In the genomic region with DNA sequence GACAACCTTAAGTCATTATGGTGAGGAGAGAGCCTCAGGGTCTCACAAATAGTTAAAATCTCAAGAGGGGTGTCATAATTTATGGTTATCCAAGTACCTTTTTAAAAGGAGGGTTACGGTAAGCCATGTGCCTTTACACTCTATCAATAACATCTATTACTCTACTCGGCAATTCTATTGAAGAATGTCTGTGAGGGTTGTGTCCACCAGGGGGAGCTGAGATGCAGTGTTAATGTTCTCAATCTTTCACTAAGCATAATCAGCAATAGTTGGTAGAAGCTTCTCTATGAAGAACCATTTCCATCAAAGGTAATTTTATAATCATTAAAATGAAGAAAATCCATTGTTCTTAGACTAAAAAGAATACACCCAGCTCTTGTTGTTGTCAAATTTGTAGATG, we compare ENCODE assay signal across 8 cellular contexts.
A peak's percentile ranks its signal among the peaks of the same experiment; 100 is the strongest.
DNase-seq lines count a peak whose midpoint lies in the region; ATAC-seq, FAIRE-seq and TF ChIP-seq lines count a peak whose summit lies in the region.

No MANE protein-coding gene starts in this region.

- H3K27me3 Mint-ChIP-seq in WTC11 (ENCODE audit: low read depth): no peaks in the 10 kb centered on the region

- no peak overlapping the region for H3K27ac Mint-ChIP-seq in WTC11

- H3K4me1 ChIP-seq in gastroesophageal sphincter: no peaks in the 10 kb centered on the region

- WGBS in gastroesophageal sphincter (ENCODE audit: low coverage in 1 of 2), 2 donors: 66 to 67% methylated on average over 1 to 2 of the region's 2 CpGs

- no peak for TF ChIP-seq EP300 in gastroesophageal sphincter (IDR thresholded peaks at IDR 0.05)

- H3K4me3 Mint-ChIP-seq in WTC11: no peak overlapping the region

- DNase-seq in DMS 273 (lab: John Stamatoyannopoulos, UW; ENCODE audit: unreplicated experiment) (peak; percentile 38), DMS 273 treated with DMSO at 0.1 percent for 48 hours (lab: John Stamatoyannopoulos, UW) (no peak), H54 (ENCODE audit: insufficient read length, low spot score) (peak; percentile 1), WTC11 (ENCODE audit: low spot score) (peak; percentile 64), NCI-H774 (lab: John Stamatoyannopoulos, UW) (no peak)
- DNase-seq in stimulated activated CD4-positive, alpha-beta T cell treated with anti-CD3 and anti-CD28 coated beads, Interleukin-12 subunit alpha, Interleukin-12 subunit beta, amount 100 ng/mL, for 48 hours (ENCODE audit: low read depth in 2 of 3, low spot score in 1 of 3): peak in 2 of 3 donors; percentile 17 to 30

- H3K36me3 ChIP-seq in gastroesophageal sphincter: no peaks in the 10 kb centered on the region

- TF ChIP-seq CTCF in LNCAP (IDR thresholded peaks at IDR 0.05) (peak; percentile 65), WTC11 (IDR thresholded peaks at IDR 0.05) (peak; percentile 68), gastroesophageal sphincter (IDR thresholded peaks at IDR 0.05) (peak in 3 of 4 experiments; percentile 30 to 36 (median 33))

- no peaks in the 10 kb centered on the region for H3K9me3 ChIP-seq in gastroesophageal sphincter

- H3K4me3 ChIP-seq in gastroesophageal sphincter: no peak overlapping the region

- POLR2A ChIA-PET in WTC11 (lab: Charles Lee): interaction anchor here (0.6 kb wide), 1 partner anchor 431 kb away, joined by 4 read pairs; no protein-coding TSS in a partner anchor

- no peaks in the 10 kb centered on the region for H3K9me3 Mint-ChIP-seq in WTC11

- H3K4me1 Mint-ChIP-seq in WTC11: peaks cover 26% of the 10 kb centered on the region

- no peak overlapping the region for H3K27ac ChIP-seq in gastroesophageal sphincter

- no peak for FAIRE-seq in H54 (lab: Jason Lieb, UNC)

- H3K27me3 ChIP-seq in gastroesophageal sphincter: no peaks in the 10 kb centered on the region

- no peaks in the 10 kb centered on the region for H3K36me3 Mint-ChIP-seq in WTC11

- ATAC-seq in WTC11 (peak; percentile 70), gastroesophageal sphincter (no peak)

- CTCF ChIA-PET in WTC11 (lab: Charles Lee): interaction anchor here (0.5 to 1.7 kb wide), 9 partner anchors 16 to 1030 kb away, joined by 3 to 13 read pairs (median 5); no protein-coding TSS in a partner anchor

- TF ChIP-seq POLR2A in H54 (IDR thresholded peaks at IDR 0.05; ENCODE audit: low read depth, low read length) (no peak), gastroesophageal sphincter (IDR thresholded peaks at IDR 0.05) (no peak)

TF ChIP-seq in WTC11, 78 proteins besides CTCF, POLR2A, EP300 and RAD21 (continues in another document):
- TF ChIP-seq NFYB (CRISPR knock-in tag; conservative IDR thresholded peaks at IDR 0.05; ENCODE audit: low read depth): no peak
- TF ChIP-seq, protein P1, sequence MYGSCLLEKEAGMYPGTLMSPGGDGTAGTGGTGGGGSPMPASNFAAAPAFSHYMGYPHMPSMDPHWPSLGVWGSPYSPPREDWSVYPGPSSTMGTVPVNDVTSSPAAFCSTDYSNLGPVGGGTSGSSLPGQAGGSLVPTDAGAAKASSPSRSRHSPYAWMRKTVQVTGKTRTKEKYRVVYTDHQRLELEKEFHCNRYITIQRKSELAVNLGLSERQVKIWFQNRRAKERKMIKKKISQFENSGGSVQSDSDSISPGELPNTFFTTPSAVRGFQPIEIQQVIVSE (CRISPR knock-in tag; IDR thresholded peaks at IDR 0.05; ENCODE audit: borderline replicate concordance): no peak
- TF ChIP-seq, protein P2, sequence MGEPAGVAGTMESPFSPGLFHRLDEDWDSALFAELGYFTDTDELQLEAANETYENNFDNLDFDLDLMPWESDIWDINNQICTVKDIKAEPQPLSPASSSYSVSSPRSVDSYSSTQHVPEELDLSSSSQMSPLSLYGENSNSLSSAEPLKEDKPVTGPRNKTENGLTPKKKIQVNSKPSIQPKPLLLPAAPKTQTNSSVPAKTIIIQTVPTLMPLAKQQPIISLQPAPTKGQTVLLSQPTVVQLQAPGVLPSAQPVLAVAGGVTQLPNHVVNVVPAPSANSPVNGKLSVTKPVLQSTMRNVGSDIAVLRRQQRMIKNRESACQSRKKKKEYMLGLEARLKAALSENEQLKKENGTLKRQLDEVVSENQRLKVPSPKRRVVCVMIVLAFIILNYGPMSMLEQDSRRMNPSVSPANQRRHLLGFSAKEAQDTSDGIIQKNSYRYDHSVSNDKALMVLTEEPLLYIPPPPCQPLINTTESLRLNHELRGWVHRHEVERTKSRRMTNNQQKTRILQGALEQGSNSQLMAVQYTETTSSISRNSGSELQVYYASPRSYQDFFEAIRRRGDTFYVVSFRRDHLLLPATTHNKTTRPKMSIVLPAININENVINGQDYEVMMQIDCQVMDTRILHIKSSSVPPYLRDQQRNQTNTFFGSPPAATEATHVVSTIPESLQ (CRISPR knock-in tag; IDR thresholded peaks at IDR 0.05): no peak
- no peak for TF ChIP-seq RELA (CRISPR knock-in tag; IDR thresholded peaks at IDR 0.05; ENCODE audit: borderline replicate concordance)
- TF ChIP-seq, protein P3, sequence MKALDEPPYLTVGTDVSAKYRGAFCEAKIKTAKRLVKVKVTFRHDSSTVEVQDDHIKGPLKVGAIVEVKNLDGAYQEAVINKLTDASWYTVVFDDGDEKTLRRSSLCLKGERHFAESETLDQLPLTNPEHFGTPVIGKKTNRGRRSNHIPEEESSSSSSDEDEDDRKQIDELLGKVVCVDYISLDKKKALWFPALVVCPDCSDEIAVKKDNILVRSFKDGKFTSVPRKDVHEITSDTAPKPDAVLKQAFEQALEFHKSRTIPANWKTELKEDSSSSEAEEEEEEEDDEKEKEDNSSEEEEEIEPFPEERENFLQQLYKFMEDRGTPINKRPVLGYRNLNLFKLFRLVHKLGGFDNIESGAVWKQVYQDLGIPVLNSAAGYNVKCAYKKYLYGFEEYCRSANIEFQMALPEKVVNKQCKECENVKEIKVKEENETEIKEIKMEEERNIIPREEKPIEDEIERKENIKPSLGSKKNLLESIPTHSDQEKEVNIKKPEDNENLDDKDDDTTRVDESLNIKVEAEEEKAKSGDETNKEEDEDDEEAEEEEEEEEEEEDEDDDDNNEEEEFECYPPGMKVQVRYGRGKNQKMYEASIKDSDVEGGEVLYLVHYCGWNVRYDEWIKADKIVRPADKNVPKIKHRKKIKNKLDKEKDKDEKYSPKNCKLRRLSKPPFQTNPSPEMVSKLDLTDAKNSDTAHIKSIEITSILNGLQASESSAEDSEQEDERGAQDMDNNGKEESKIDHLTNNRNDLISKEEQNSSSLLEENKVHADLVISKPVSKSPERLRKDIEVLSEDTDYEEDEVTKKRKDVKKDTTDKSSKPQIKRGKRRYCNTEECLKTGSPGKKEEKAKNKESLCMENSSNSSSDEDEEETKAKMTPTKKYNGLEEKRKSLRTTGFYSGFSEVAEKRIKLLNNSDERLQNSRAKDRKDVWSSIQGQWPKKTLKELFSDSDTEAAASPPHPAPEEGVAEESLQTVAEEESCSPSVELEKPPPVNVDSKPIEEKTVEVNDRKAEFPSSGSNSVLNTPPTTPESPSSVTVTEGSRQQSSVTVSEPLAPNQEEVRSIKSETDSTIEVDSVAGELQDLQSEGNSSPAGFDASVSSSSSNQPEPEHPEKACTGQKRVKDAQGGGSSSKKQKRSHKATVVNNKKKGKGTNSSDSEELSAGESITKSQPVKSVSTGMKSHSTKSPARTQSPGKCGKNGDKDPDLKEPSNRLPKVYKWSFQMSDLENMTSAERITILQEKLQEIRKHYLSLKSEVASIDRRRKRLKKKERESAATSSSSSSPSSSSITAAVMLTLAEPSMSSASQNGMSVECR (CRISPR knock-in tag; IDR thresholded peaks at IDR 0.05; ENCODE audit: borderline replicate concordance): no peak
- TF ChIP-seq ZNF121 (CRISPR knock-in tag; IDR thresholded peaks at IDR 0.05): no peak
- TF ChIP-seq, protein P4, sequence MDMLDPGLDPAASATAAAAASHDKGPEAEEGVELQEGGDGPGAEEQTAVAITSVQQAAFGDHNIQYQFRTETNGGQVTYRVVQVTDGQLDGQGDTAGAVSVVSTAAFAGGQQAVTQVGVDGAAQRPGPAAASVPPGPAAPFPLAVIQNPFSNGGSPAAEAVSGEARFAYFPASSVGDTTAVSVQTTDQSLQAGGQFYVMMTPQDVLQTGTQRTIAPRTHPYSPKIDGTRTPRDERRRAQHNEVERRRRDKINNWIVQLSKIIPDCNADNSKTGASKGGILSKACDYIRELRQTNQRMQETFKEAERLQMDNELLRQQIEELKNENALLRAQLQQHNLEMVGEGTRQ (CRISPR knock-in tag; IDR thresholded peaks at IDR 0.05): no peak
- TF ChIP-seq, protein P5, sequence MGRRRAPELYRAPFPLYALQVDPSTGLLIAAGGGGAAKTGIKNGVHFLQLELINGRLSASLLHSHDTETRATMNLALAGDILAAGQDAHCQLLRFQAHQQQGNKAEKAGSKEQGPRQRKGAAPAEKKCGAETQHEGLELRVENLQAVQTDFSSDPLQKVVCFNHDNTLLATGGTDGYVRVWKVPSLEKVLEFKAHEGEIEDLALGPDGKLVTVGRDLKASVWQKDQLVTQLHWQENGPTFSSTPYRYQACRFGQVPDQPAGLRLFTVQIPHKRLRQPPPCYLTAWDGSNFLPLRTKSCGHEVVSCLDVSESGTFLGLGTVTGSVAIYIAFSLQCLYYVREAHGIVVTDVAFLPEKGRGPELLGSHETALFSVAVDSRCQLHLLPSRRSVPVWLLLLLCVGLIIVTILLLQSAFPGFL (CRISPR knock-in tag; IDR thresholded peaks at IDR 0.05; ENCODE audit: borderline replicate concordance): no peak
- TF ChIP-seq, protein P6, sequence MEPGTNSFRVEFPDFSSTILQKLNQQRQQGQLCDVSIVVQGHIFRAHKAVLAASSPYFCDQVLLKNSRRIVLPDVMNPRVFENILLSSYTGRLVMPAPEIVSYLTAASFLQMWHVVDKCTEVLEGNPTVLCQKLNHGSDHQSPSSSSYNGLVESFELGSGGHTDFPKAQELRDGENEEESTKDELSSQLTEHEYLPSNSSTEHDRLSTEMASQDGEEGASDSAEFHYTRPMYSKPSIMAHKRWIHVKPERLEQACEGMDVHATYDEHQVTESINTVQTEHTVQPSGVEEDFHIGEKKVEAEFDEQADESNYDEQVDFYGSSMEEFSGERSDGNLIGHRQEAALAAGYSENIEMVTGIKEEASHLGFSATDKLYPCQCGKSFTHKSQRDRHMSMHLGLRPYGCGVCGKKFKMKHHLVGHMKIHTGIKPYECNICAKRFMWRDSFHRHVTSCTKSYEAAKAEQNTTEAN (CRISPR knock-in tag; IDR thresholded peaks at IDR 0.05): no peak
- TF ChIP-seq CBFB (CRISPR knock-in tag; IDR thresholded peaks at IDR 0.05; ENCODE audit: low read depth): no peak
- no peak for TF ChIP-seq TP53 (CRISPR knock-in tag; IDR thresholded peaks at IDR 0.05)
- TF ChIP-seq NR3C1 (CRISPR knock-in tag; conservative IDR thresholded peaks at IDR 0.05; ENCODE audit: low read depth): no peak
- TF ChIP-seq, protein P7, sequence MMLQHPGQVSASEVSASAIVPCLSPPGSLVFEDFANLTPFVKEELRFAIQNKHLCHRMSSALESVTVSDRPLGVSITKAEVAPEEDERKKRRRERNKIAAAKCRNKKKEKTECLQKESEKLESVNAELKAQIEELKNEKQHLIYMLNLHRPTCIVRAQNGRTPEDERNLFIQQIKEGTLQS (CRISPR knock-in tag; conservative IDR thresholded peaks at IDR 0.05): no peak
- TF ChIP-seq ZNF138 (CRISPR knock-in tag; conservative IDR thresholded peaks at IDR 0.05): no peak
- TF ChIP-seq JAZF1 (CRISPR knock-in tag; IDR thresholded peaks at IDR 0.05): no peak
- no peak for TF ChIP-seq FOXK1 (CRISPR knock-in tag; IDR thresholded peaks at IDR 0.05)
- no peak for TF ChIP-seq ZNF232 (CRISPR knock-in tag; IDR thresholded peaks at IDR 0.05)

Comparison
In these comparisons a context has a peak if more than half of its experiments do, and no peak if none do; other contexts are left out.
1. DNase-seq: peak in DMS 273 (single experiment), H54 (single experiment), WTC11 (single experiment) and stimulated activated CD4-positive, alpha-beta T cell treated with anti-CD3 and anti-CD28 coated beads, Interleukin-12 subunit alpha, Interleukin-12 subunit beta, amount 100 ng/mL, for 48 hours (2 of 3); none in DMS 273 treated with DMSO at 0.1 percent for 48 hours (single experiment) and NCI-H774 (single experiment).
2. Peak in every context shown above with its lines, with median percentiles within 50 percentile points of each other: CTCF ChIP-seq.